In the genomic region with DNA sequence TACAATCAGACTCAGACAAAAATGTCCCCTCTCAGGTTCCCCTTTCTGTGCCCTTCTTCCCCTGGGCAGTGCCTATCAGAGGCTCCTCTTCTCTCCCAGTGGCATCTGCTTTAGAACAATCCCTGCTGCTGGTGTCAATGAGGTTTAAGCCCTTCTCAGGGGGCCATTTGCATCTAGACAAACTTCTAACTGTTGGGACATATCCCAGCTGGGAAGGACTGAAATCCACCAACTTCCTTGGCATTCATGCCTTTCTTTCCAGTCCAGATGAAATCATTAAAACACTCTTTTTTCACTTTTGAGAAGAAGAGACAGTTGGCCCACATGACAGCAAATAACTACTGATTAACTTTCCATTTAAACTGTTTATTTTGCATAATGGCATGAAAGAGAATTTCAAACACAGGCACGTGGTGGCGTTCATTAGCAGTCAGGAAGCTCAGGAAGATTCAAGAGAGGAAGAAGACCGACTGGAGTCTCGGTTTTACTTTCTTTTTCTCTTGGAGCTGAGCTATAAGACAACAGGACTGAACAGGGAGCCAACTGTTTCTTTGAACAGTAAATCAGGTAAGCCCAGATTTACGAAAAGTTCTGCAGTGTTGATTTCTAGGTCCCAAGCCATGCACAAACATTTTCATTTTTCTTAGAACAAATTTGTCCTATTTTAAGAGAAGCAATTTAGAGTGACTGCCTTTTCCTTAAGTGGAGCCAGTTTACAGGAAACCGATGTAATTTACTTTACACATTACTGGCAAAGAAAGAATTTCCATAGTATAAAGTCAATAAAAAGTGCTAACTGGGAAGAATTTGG, we compare ENCODE assay signal across 8 cellular contexts. TPM values are rescaled to one million over a fixed set of nuclear protein-coding genes. Genes with fewer than 3 reads are reported as not detected.
DNase-seq lines count a peak whose midpoint lies in the region; ATAC-seq and TF ChIP-seq lines count a peak whose summit lies in the region.

Gene GIMAP2 (plus strand): TSS at position 488 of the 811 bp plus-strand sequence. CDS start 1,354 bp downstream, outside the sequence.

- H3K36me3 Mint-ChIP-seq in activated B cell treated with CpG ODN at 0.5 μM for 24 hours (ENCODE audit: low read depth) (peaks cover 36% of the 10 kb centered on the region), WTC11 (no peaks in the 10 kb centered on the region)

- peak within 1 kb of the TSS; percentile 53 to 63 for H3K4me3 ChIP-seq in gastroesophageal sphincter

- 7 to 10% methylated on average over 6 of the region's 6 CpGs for WGBS in gastroesophageal sphincter (ENCODE audit: low coverage in 1 of 2), 2 donors

- peaks cover 0 to 7% of the 10 kb centered on the region in 2 donors for H3K36me3 ChIP-seq in gastroesophageal sphincter

- no peak for TF ChIP-seq CTCF in activated B cell treated with CpG ODN at 0.5 μM for 24 hours (IDR thresholded peaks at IDR 0.05)
- no peak for TF ChIP-seq CTCF in gastroesophageal sphincter (IDR thresholded peaks at IDR 0.05)
- TF ChIP-seq CTCF in WTC11 (IDR thresholded peaks at IDR 0.05): no peak

- DNase-seq in ELR (ENCODE audit: low read depth): peak; percentile 35
- DNase-seq in activated B cell treated with CpG ODN at 0.5 μM for 24 hours: no peak
- DNase-seq in renal cortical epithelial cell (ENCODE audit: low read depth): peak; percentile 7
- DNase-seq in kidney glomerular epithelial cell (lab: John Stamatoyannopoulos, UW): no peak
- DNase-seq in WTC11 (ENCODE audit: low spot score): no peak

- CTCF ChIA-PET in activated B cell treated with CpG ODN at 0.5 μM for 24 hours (lab: Charles Lee): no interaction called here
- CTCF ChIA-PET in WTC11 (lab: Charles Lee): interaction anchor here (1.0 to 2.1 kb wide), 2 partner anchors 234 to 236 kb away, joined by 5 to 6 read pairs; partner anchors contain the start of gene GIMAP8

- ATAC-seq in GM19455 (IDR thresholded peaks at IDR 0.05; ENCODE audit: unreplicated experiment): peak; percentile 96
- ATAC-seq in HG03520 (IDR thresholded peaks at IDR 0.05; ENCODE audit: unreplicated experiment): peak; percentile 92
- peak; percentile 88 for ATAC-seq in activated B cell treated with CpG ODN at 0.5 μM for 24 hours (ENCODE audit: low read depth)
- no peak for ATAC-seq in gastroesophageal sphincter
- ATAC-seq in WTC11: no peak

- H3K4me1 ChIP-seq in gastroesophageal sphincter: peaks cover 0 to 8% (median 0%) of the 10 kb centered on the region in 3 donors

- peak within 1 kb of the TSS; percentile 55 to 70 (median 66) for H3K27ac ChIP-seq in gastroesophageal sphincter

- intact Hi-C loops in activated B cell treated with CpG ODN at 0.5 μM for 24 hours (cut with micrococcal nuclease): loop anchor here (10.0 kb wide), 1 partner anchor 241 kb away; no protein-coding TSS in a partner anchor

- H3K4me3 Mint-ChIP-seq in activated B cell treated with CpG ODN at 0.5 μM for 24 hours (peak within 1 kb of the TSS; percentile 89), WTC11 (no peak within 1 kb of the TSS)

- H3K4me1 Mint-ChIP-seq in activated B cell treated with CpG ODN at 0.5 μM for 24 hours (peaks cover 28% of the 10 kb centered on the region), WTC11 (peaks cover 7% of the 10 kb centered on the region)

- no peaks in the 10 kb centered on the region for H3K27me3 ChIP-seq in gastroesophageal sphincter

- TF ChIP-seq POLR2A in gastroesophageal sphincter (IDR thresholded peaks at IDR 0.05): no peak

- H3K27ac Mint-ChIP-seq in activated B cell treated with CpG ODN at 0.5 μM for 24 hours: peak within 1 kb of the TSS; percentile 84
- no peak within 1 kb of the TSS for H3K27ac Mint-ChIP-seq in WTC11

- no peaks in the 10 kb centered on the region for H3K9me3 ChIP-seq in gastroesophageal sphincter

- no peaks in the 10 kb centered on the region for H3K27me3 Mint-ChIP-seq in activated B cell treated with CpG ODN at 0.5 μM for 24 hours
- peaks cover 87% of the 10 kb centered on the region for H3K27me3 Mint-ChIP-seq in WTC11 (ENCODE audit: low read depth)

- TF ChIP-seq EP300 in gastroesophageal sphincter (IDR thresholded peaks at IDR 0.05): no peak

- POLR2A ChIA-PET in activated B cell treated with CpG ODN at 0.5 μM for 24 hours (lab: Charles Lee): interaction anchor here (0.6 to 1.0 kb wide), 3 partner anchors 31 to 369 kb away, joined by 3 to 5 read pairs (median 5); partner anchors contain the start of genes GIMAP1 and REPIN1
- POLR2A ChIA-PET in WTC11 (lab: Charles Lee): interaction anchor here (0.9 kb wide), 1 partner anchor 205 kb away, joined by 3 read pairs; no protein-coding TSS in a partner anchor

- H3K9me3 Mint-ChIP-seq in activated B cell treated with CpG ODN at 0.5 μM for 24 hours: no peaks in the 10 kb centered on the region
- H3K9me3 Mint-ChIP-seq in WTC11: peaks cover 6% of the 10 kb centered on the region; the same call in 1 of the 2 replicates

TF ChIP-seq in WTC11, 78 proteins besides CTCF, POLR2A, EP300 and RAD21:
- TF ChIP-seq ESRRA (CRISPR knock-in tag; IDR thresholded peaks at IDR 0.05; ENCODE audit: borderline replicate concordance) (no peak), FOXP1 (CRISPR knock-in tag; IDR thresholded peaks at IDR 0.05; ENCODE audit: borderline replicate concordance) (no peak), ELF4 (CRISPR knock-in tag; IDR thresholded peaks at IDR 0.05; ENCODE audit: low read depth) (no peak), MYBL2 (CRISPR knock-in tag; IDR thresholded peaks at IDR 0.05) (no peak), SMAD3 (CRISPR knock-in tag; IDR thresholded peaks at IDR 0.05; ENCODE audit: borderline replicate concordance) (no peak), CREB1 (CRISPR knock-in tag; IDR thresholded peaks at IDR 0.05) (no peak), FOXJ3 (CRISPR knock-in tag; IDR thresholded peaks at IDR 0.05; ENCODE audit: borderline replicate concordance) (no peak), ARID4B (CRISPR knock-in tag; IDR thresholded peaks at IDR 0.05; ENCODE audit: borderline replicate concordance) (no peak), NR1H2 (CRISPR knock-in tag; IDR thresholded peaks at IDR 0.05) (no peak)
- TF ChIP-seq, protein P1, sequence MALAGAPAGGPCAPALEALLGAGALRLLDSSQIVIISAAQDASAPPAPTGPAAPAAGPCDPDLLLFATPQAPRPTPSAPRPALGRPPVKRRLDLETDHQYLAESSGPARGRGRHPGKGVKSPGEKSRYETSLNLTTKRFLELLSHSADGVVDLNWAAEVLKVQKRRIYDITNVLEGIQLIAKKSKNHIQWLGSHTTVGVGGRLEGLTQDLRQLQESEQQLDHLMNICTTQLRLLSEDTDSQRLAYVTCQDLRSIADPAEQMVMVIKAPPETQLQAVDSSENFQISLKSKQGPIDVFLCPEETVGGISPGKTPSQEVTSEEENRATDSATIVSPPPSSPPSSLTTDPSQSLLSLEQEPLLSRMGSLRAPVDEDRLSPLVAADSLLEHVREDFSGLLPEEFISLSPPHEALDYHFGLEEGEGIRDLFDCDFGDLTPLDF (CRISPR knock-in tag; IDR thresholded peaks at IDR 0.05): no peak
- TF ChIP-seq, protein P2, sequence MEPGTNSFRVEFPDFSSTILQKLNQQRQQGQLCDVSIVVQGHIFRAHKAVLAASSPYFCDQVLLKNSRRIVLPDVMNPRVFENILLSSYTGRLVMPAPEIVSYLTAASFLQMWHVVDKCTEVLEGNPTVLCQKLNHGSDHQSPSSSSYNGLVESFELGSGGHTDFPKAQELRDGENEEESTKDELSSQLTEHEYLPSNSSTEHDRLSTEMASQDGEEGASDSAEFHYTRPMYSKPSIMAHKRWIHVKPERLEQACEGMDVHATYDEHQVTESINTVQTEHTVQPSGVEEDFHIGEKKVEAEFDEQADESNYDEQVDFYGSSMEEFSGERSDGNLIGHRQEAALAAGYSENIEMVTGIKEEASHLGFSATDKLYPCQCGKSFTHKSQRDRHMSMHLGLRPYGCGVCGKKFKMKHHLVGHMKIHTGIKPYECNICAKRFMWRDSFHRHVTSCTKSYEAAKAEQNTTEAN (CRISPR knock-in tag; IDR thresholded peaks at IDR 0.05): no peak

RNA-seq across cellular contexts. Expression of gene GIMAP2, which starts in this region (rescaled TPM):
- total RNA-seq in activated B cell treated with CpG ODN at 0.5 μM for 24 hours (19.5 and 21.7 TPM in 2 replicates), gastroesophageal sphincter (10 to 100 TPM in 2 of 4 donors, 1 to 10 TPM in 2; 3.3 to 14.9 (median 9.7) TPM), renal cortical epithelial cell (0.85 and 1.2 TPM in 2 replicates), WTC11 (2021) (0.15 to 0.37 TPM (median 0.18 TPM) in 3 replicates)

Comparison
In these comparisons a context has a peak if more than half of its experiments do, and no peak if none do; other contexts are left out.
1. DNase-seq: peak in ELR (single experiment) and renal cortical epithelial cell (single experiment); none in activated B cell treated with CpG ODN at 0.5 μM for 24 hours (single experiment), kidney glomerular epithelial cell (single experiment) and WTC11 (single experiment).
2. ATAC-seq: peak in GM19455 (single experiment), HG03520 (single experiment) and activated B cell treated with CpG ODN at 0.5 μM for 24 hours (single experiment); none in gastroesophageal sphincter (single experiment) and WTC11 (single experiment).